In genomic region chr11:65058419-65059054, GRCh38 we compare ENCODE assay signal across 17 cellular contexts. TPM values are rescaled to one million over a fixed set of nuclear protein-coding genes. Genes with fewer than 3 reads are reported as not detected.
DNase-seq lines count a peak whose midpoint lies in the region; ATAC-seq, FAIRE-seq and TF ChIP-seq lines count a peak whose summit lies in the region.
"Had no signal": no experiment of that assay in that cellular context is flagged by ENCODE, and none has a peak within 500 bp of the region (broad histone marks: within the 10 kb centered on the region; RNA-seq: fewer than 3 reads in every experiment).

Gene NAALADL1 (minus strand): TSS chr11:65058553. CDS start chr11:65058521, 32 bp downstream.

- H3K27ac ChIP-seq in transverse colon (no peak within 1 kb of the TSS), neural progenitor cell (no peak within 1 kb of the TSS)
- H3K27ac ChIP-seq: left ventricle myocardium inferior had no signal

- no peaks in the 10 kb centered on the region for H3K9me3 Mint-ChIP-seq in activated T-cell treated with anti-CD3 and anti-CD28 coated beads, Interleukin-2, amount 50 U/mL, for 72 hours
- H3K9me3 Mint-ChIP-seq in activated T-cell treated with anti-CD3 and anti-CD28 coated beads, Interleukin-2, amount 50 U/mL, for 4 hours: no peaks in the 10 kb centered on the region
- no peaks in the 10 kb centered on the region for H3K9me3 Mint-ChIP-seq in neural progenitor cell
- H3K9me3 Mint-ChIP-seq: central memory CD8-positive, alpha-beta T cell had no signal

- no peak within 1 kb of the TSS for H3K9ac ChIP-seq in neural progenitor cell

- H3K9me3 ChIP-seq in transverse colon (no peaks in the 10 kb centered on the region), neural progenitor cell (ENCODE audit: low read depth) (no peaks in the 10 kb centered on the region)
- H3K9me3 ChIP-seq: left ventricle myocardium inferior, MG63 had no signal

- no peak for FAIRE-seq in bronchial epithelial cell (lab: Jason Lieb, UNC)

- H4K20me1 ChIP-seq in neural progenitor cell (ENCODE audit: low read depth): no peaks in the 10 kb centered on the region

- intact Hi-C loops in transverse colon (cut with DNase I; ENCODE audit: low total_unique reads): no loop called here

- 69% methylated on average over 8 of the region's 8 CpGs; no CpG with 5 or more reads in 1 of the 2 donors for WGBS in transverse colon (ENCODE audit: low coverage in 1 of 2), 2 donors

- H3K27ac Mint-ChIP-seq in activated T-cell treated with anti-CD3 and anti-CD28 coated beads, Interleukin-2, amount 50 U/mL, for 72 hours: no peak within 1 kb of the TSS
- no peak within 1 kb of the TSS for H3K27ac Mint-ChIP-seq in neural progenitor cell

- no peaks in the 10 kb centered on the region for H3K79me2 ChIP-seq in neural progenitor cell (ENCODE audit: low read depth)

- H3K4me2 ChIP-seq in neural progenitor cell: no peak within 1 kb of the TSS

- H2AFZ ChIP-seq in neural progenitor cell (replicated peaks): no peak within 1 kb of the TSS

- H3K27me3 ChIP-seq in bronchial epithelial cell (ENCODE audit: control insufficient read depth, insufficient read depth, low read length) (peaks cover 2% of the 10 kb centered on the region), transverse colon (no peaks in the 10 kb centered on the region), neural progenitor cell (no peaks in the 10 kb centered on the region)
- H3K27me3 ChIP-seq: MG63 had no signal

- H3K4me1 ChIP-seq in transverse colon (peaks cover 0 to 7% (median 0%) of the 10 kb centered on the region in 4 donors), neural progenitor cell (no peaks in the 10 kb centered on the region)
- H3K4me1 ChIP-seq: left ventricle myocardium inferior had no signal

- peaks cover 16% of the 10 kb centered on the region for H3K4me1 Mint-ChIP-seq in activated T-cell treated with anti-CD3 and anti-CD28 coated beads, Interleukin-2, amount 50 U/mL, for 72 hours (ENCODE audit: low read depth)
- H3K4me1 Mint-ChIP-seq in activated T-cell treated with anti-CD3 and anti-CD28 coated beads, Interleukin-2, amount 50 U/mL, for 4 hours (ENCODE audit: low read depth): peaks cover 10% of the 10 kb centered on the region
- peaks cover 3% of the 10 kb centered on the region for H3K4me1 Mint-ChIP-seq in neural progenitor cell

- no peak for TF ChIP-seq EP300 in transverse colon (IDR thresholded peaks at IDR 0.05; ENCODE audit: low read depth)

- TF ChIP-seq CTCF in bronchial epithelial cell (IDR thresholded peaks at IDR 0.05; ENCODE audit: insufficient read depth, low read length, severe bottlenecking) (no peak), transverse colon (IDR thresholded peaks at IDR 0.05) (no peak), neural progenitor cell (IDR thresholded peaks at IDR 0.05) (no peak)

- no peak within 1 kb of the TSS for H3K4me3 Mint-ChIP-seq in activated T-cell treated with anti-CD3 and anti-CD28 coated beads, Interleukin-2, amount 50 U/mL, for 72 hours
- no peak within 1 kb of the TSS for H3K4me3 Mint-ChIP-seq in activated T-cell treated with anti-CD3 and anti-CD28 coated beads, Interleukin-2, amount 50 U/mL, for 4 hours
- H3K4me3 Mint-ChIP-seq in neural progenitor cell: no peak within 1 kb of the TSS
- H3K4me3 Mint-ChIP-seq: central memory CD8-positive, alpha-beta T cell had no signal

- no peak for TF ChIP-seq POLR2A in transverse colon (IDR thresholded peaks at IDR 0.05)

- no peaks in the 10 kb centered on the region for H3F3A ChIP-seq in neural progenitor cell (ENCODE audit: low read depth)

- in situ Hi-C loops in transverse colon (cut with MboI; ENCODE audit: low pct_ligation_motif_present in 1 of 4, low pct_unique_long_range_greater_than_20kb in 1 of 4, low sequenced_read_pairs in 3 of 4): no loop called here

- no peak for ATAC-seq in activated T-cell treated with anti-CD3 and anti-CD28 coated beads, Interleukin-2, amount 50 U/mL, for 72 hours (replicated peaks in 1 of 2)
- no peak for ATAC-seq in activated T-cell treated with anti-CD3 and anti-CD28 coated beads, Interleukin-2, amount 50 U/mL, for 4 hours
- ATAC-seq in GM21825 (IDR thresholded peaks at IDR 0.05; ENCODE audit: unreplicated experiment): no peak

- H3K4me3 ChIP-seq in bronchial epithelial cell (ENCODE audit: low read depth, low read length) (no peak within 1 kb of the TSS), transverse colon (no peak within 1 kb of the TSS), neural progenitor cell (no peak within 1 kb of the TSS)
- H3K4me3 ChIP-seq: left ventricle myocardium inferior, MG63 had no signal

- H3K36me3 Mint-ChIP-seq in activated T-cell treated with anti-CD3 and anti-CD28 coated beads, Interleukin-2, amount 50 U/mL, for 72 hours (ENCODE audit: insufficient read depth in 2 of 2): no peaks in the 10 kb centered on the region
- no peaks in the 10 kb centered on the region for H3K36me3 Mint-ChIP-seq in activated T-cell treated with anti-CD3 and anti-CD28 coated beads, Interleukin-2, amount 50 U/mL, for 4 hours (ENCODE audit: insufficient read depth)
- no peaks in the 10 kb centered on the region for H3K36me3 Mint-ChIP-seq in neural progenitor cell

- DNase-seq in activated T-cell treated with anti-CD3 and anti-CD28 coated beads, Interleukin-2, amount 50 U/mL, for 72 hours: no peak
- no peak for DNase-seq in activated T-cell treated with anti-CD3 and anti-CD28 coated beads, Interleukin-2, amount 50 U/mL, for 4 hours
- no peak for DNase-seq in bronchial epithelial cell (ENCODE audit: low read depth)
- no peak for DNase-seq in mesenteric fat pad (ENCODE audit: low spot score)
- peak; percentile 41 for DNase-seq in transverse colon
- DNase-seq in NCI-H510A treated with DMSO at 0.1 percent for 48 hours (lab: John Stamatoyannopoulos, UW): no peak
- no peak for DNase-seq in neural progenitor cell (ENCODE audit: low spot score)
- DNase-seq: ACHN; activated CD4-positive, CD25-positive, alpha-beta regulatory T cell; activated effector memory CD4-positive, alpha-beta T cell treated with Interleukin-2 at 50 U/mL for 16 hours; DMS153; hippocampal formation; left ventricle myocardium inferior; MG63; nucleus accumbens had no signal

- H3K27me3 Mint-ChIP-seq in activated T-cell treated with anti-CD3 and anti-CD28 coated beads, Interleukin-2, amount 50 U/mL, for 72 hours (ENCODE audit: low read depth): no peaks in the 10 kb centered on the region
- H3K27me3 Mint-ChIP-seq in activated T-cell treated with anti-CD3 and anti-CD28 coated beads, Interleukin-2, amount 50 U/mL, for 4 hours (ENCODE audit: low read depth): peaks cover 3% of the 10 kb centered on the region
- peaks cover 3% of the 10 kb centered on the region for H3K27me3 Mint-ChIP-seq in neural progenitor cell (ENCODE audit: insufficient read depth, low read depth)
- H3K27me3 Mint-ChIP-seq: central memory CD8-positive, alpha-beta T cell had no signal

- H3K36me3 ChIP-seq in bronchial epithelial cell (ENCODE audit: control insufficient read depth, insufficient read depth, low read length) (no peaks in the 10 kb centered on the region), transverse colon (no peaks in the 10 kb centered on the region), neural progenitor cell (no peaks in the 10 kb centered on the region)
- H3K36me3 ChIP-seq: left ventricle myocardium inferior, MG63 had no signal

RNA-seq across cellular contexts. Expression of gene NAALADL1, which starts in this region (rescaled TPM):
- total RNA-seq in activated T-cell treated with anti-CD3 and anti-CD28 coated beads, Interleukin-2, amount 50 U/mL, for 72 hours: 10 to 100 TPM; 25.0 to 31.6 TPM
- total RNA-seq in activated T-cell treated with anti-CD3 and anti-CD28 coated beads, Interleukin-2, amount 50 U/mL, for 4 hours: 1 to 10 TPM; 5.4 to 8.2 (median 7.7) TPM
- total RNA-seq in bronchial epithelial cell (16.6 and 22.7 TPM in 2 replicates), mesenteric fat pad (15.2 TPM), transverse colon (100 to 1,000 TPM in 1 of 4 donors, 10 to 100 TPM in 2, not detected in 1; 13.8 to 105 (median 75.6) TPM), neural progenitor cell (ENCODE audit: low replicate concordance) (0.80 and 3.0 TPM in 2 replicates)
